ENCODE assay signal across 14 cellular contexts in genomic region chr2:46655551-46656436, GRCh38. TPM values are rescaled to one million over a fixed set of nuclear protein-coding genes. Genes with fewer than 3 reads are reported as not detected.
DNase-seq lines count a peak whose midpoint lies in the region; ATAC-seq lines count a peak whose summit lies in the region.
"Had no signal": no experiment of that assay in that cellular context is flagged by ENCODE, and none has a peak within 500 bp of the region (broad histone marks: within the 10 kb centered on the region; RNA-seq: fewer than 3 reads in every experiment).

No MANE protein-coding gene starts in this region.

- H3K27ac Mint-ChIP-seq in activated CD4-positive, alpha-beta memory T cell treated with anti-CD3 and anti-CD28 coated beads for 36 hours = no peak overlapping the region
- H3K27ac Mint-ChIP-seq: activated naive CD8-positive, alpha-beta T cell treated with anti-CD3 and anti-CD28 coated beads, Interleukin-2, amount 10 ng/mL, durations not matched to agents 7 days and 5 days had no signal

- H3K4me3 Mint-ChIP-seq in activated CD4-positive, alpha-beta memory T cell treated with anti-CD3 and anti-CD28 coated beads for 36 hours = no peak overlapping the region
- H3K4me3 Mint-ChIP-seq: activated naive CD8-positive, alpha-beta T cell treated with anti-CD3 and anti-CD28 coated beads, Interleukin-2, amount 10 ng/mL, durations not matched to agents 7 days and 5 days had no signal

- POLR2A ChIA-PET in activated CD4-positive, alpha-beta memory T cell treated with anti-CD3 and anti-CD28 coated beads for 36 hours (lab: Charles Lee) = no interaction called here

- CTCF ChIA-PET in activated CD4-positive, alpha-beta memory T cell treated with anti-CD3 and anti-CD28 coated beads for 36 hours (lab: Charles Lee) = interaction anchor here (0.9 to 2.3 kb wide), 4 partner anchors 7 to 210 kb away, joined by 3 to 8 read pairs (median 4); no protein-coding TSS in a partner anchor

- H3K27me3 Mint-ChIP-seq in activated CD4-positive, alpha-beta memory T cell treated with anti-CD3 and anti-CD28 coated beads for 36 hours = peaks cover 2% of the 10 kb centered on the region

- no peaks in the 10 kb centered on the region for H3K4me1 Mint-ChIP-seq in activated CD4-positive, alpha-beta memory T cell treated with anti-CD3 and anti-CD28 coated beads for 36 hours (ENCODE audit: low read depth)
- H3K4me1 Mint-ChIP-seq: activated naive CD8-positive, alpha-beta T cell treated with anti-CD3 and anti-CD28 coated beads, Interleukin-2, amount 10 ng/mL, durations not matched to agents 7 days and 5 days had no signal

- intact Hi-C loops in Right ventricle myocardium inferior (cut with DNase I) (no loop called here), cardiac septum (cut with DNase I) (no loop called here)
- intact Hi-C loops in activated CD4-positive, alpha-beta memory T cell treated with anti-CD3 and anti-CD28 coated beads for 36 hours (cut with micrococcal nuclease) = loop anchor here (2.0 to 10.0 kb wide), 4 partner anchors 122 to 669 kb away; no protein-coding TSS in a partner anchor

- DNase-seq in Right ventricle myocardium inferior (ENCODE audit: missing footprints) (no peak), cardiac septum (ENCODE audit: low spot score) (no peak), fibroblast of gingiva (ENCODE audit: low read depth) (peak; percentile 52), lung microvascular endothelial cell (ENCODE audit: low read depth in 2 of 2) (peak; percentile 43 to 77)
- no peak for DNase-seq in activated CD4-positive, alpha-beta memory T cell treated with anti-CD3 and anti-CD28 coated beads for 36 hours
- DNase-seq: ACHN; activated naive CD8-positive, alpha-beta T cell treated with anti-CD3 and anti-CD28 coated beads, Interleukin-2, amount 10 ng/mL, durations not matched to agents 7 days and 5 days; hippocampal formation; NCI-H1048; NCI-H510A; testis had no signal

- ATAC-seq in Right ventricle myocardium inferior (peak; percentile 21), GM21737 (IDR thresholded peaks at IDR 0.05; ENCODE audit: unreplicated experiment) (no peak), GM18861 (IDR thresholded peaks at IDR 0.05; ENCODE audit: unreplicated experiment) (no peak), HG03135 (IDR thresholded peaks at IDR 0.05; ENCODE audit: unreplicated experiment) (no peak)

- H3K36me3 Mint-ChIP-seq in activated CD4-positive, alpha-beta memory T cell treated with anti-CD3 and anti-CD28 coated beads for 36 hours = no peaks in the 10 kb centered on the region
- H3K36me3 Mint-ChIP-seq: activated naive CD8-positive, alpha-beta T cell treated with anti-CD3 and anti-CD28 coated beads, Interleukin-2, amount 10 ng/mL, durations not matched to agents 7 days and 5 days had no signal

- no peaks in the 10 kb centered on the region for H3K9me3 Mint-ChIP-seq in activated CD4-positive, alpha-beta memory T cell treated with anti-CD3 and anti-CD28 coated beads for 36 hours
- H3K9me3 Mint-ChIP-seq: activated naive CD8-positive, alpha-beta T cell treated with anti-CD3 and anti-CD28 coated beads, Interleukin-2, amount 10 ng/mL, durations not matched to agents 7 days and 5 days had no signal

RNA-seq across cellular contexts. Expression of gene CRIPT, which starts 38.8 kb away (rescaled TPM):
- total RNA-seq in Right ventricle myocardium inferior (19.8 TPM), cardiac septum (15.8 TPM), lung microvascular endothelial cell (10.5 and 16.5 TPM in 2 replicates)
- total RNA-seq in activated CD4-positive, alpha-beta memory T cell treated with anti-CD3 and anti-CD28 coated beads for 36 hours = 10 to 100 TPM in 1 of 2 experiments, 1 to 10 TPM in 1; 9.6 to 10.2 TPM

RNA-seq across cellular contexts. Expression of gene PIGF, which starts 39.0 kb away (rescaled TPM):
- total RNA-seq in Right ventricle myocardium inferior (10.5 TPM), cardiac septum (10.9 TPM), lung microvascular endothelial cell (9.6 and 12.7 TPM in 2 replicates)
- 10 to 100 TPM; 25.7 to 29.9 TPM for total RNA-seq in activated CD4-positive, alpha-beta memory T cell treated with anti-CD3 and anti-CD28 coated beads for 36 hours

RNA-seq across cellular contexts. Expression of gene SOCS5, which starts 43.3 kb away (rescaled TPM):
- total RNA-seq in Right ventricle myocardium inferior = 18.2 TPM
- 25.3 TPM for total RNA-seq in cardiac septum
- 16.1 and 20.2 TPM in 2 replicates for total RNA-seq in lung microvascular endothelial cell
- total RNA-seq in activated CD4-positive, alpha-beta memory T cell treated with anti-CD3 and anti-CD28 coated beads for 36 hours = 1 to 10 TPM; 5.8 TPM

Comparison
In these comparisons a context has a peak if more than half of its experiments do, and no peak if none do; other contexts are left out.
1. DNase-seq: peak in fibroblast of gingiva (single experiment) and lung microvascular endothelial cell (2 of 2); none in Right ventricle myocardium inferior (single experiment), cardiac septum (single experiment) and activated CD4-positive, alpha-beta memory T cell treated with anti-CD3 and anti-CD28 coated beads for 36 hours (single experiment).